Comparison of ENCODE assay signal across 8 cellular contexts in the genomic region with DNA sequence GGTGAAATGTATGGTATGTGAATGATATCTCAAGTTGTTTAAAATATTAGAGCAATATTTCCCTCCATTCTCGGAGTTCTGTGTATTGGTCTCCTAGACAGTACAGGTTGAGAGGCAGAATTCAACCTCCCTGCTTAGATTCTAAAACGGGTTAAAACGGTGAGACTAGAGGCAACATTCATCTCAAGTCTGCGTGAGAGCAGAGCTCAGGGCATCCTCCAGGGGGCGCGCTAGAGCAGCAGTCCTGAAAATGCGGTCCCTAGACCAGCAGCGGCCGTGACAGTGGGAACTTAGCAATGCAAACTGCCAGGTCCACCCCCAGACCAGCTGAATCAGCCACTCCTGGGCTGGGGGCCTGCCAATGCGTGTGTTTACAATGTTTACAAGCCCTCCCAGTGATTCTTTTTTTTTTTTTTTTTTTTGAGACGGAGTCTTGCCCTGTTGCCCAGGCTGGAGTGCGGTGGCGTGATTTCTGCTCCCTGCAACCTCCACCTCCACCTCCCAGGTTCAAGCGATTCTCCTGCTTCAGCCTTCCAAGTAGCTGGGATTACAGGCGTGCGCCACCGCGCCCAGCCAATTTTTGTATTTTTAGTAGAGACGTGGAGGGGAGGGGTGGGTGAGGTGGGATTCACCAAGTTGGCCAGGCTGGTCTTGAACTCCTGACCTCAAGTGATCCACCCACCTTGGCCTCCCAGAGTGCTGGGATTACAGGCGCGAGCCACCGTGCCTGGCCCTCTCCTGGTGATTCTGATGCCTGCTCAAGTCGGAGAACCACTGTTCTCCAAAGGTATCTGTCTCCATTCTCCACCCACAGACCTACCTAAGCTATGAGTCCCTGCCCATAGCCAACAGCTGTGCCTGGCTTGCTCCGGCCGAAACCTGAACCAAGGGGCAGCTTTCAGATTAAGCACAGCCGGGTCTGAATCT. TPM values are rescaled to one million over a fixed set of nuclear protein-coding genes. Genes with fewer than 3 reads are reported as not detected.
DNase-seq lines count a peak whose midpoint lies in the region; ATAC-seq and TF ChIP-seq lines count a peak whose summit lies in the region.

No MANE protein-coding gene starts in this region.

- DNase-seq in GM10266 (ENCODE audit: extremely low spot score) (peak; percentile 84), HS-27A (ENCODE audit: low read depth) (peak; percentile 19), SHP77 treated with DMSO at 0.1 percent for 48 hours (lab: John Stamatoyannopoulos, UW) (peak; percentile 12), foreskin keratinocyte (no peak), osteoblast (ENCODE audit: insufficient read length, low spot score, missing footprints) (peak; percentile 98), tibial nerve (ENCODE audit: low spot score in 2 of 2) (peak; percentile 63 to 75)
- peak; percentile 94 for DNase-seq in activated effector memory CD4-positive, alpha-beta T cell treated with anti-CD3 and anti-CD28 coated beads, Interleukin-2, amount 50 U/mL, for 16 hours

- H3K27ac ChIP-seq in foreskin keratinocyte = no peak overlapping the region
- no peak overlapping the region for H3K27ac ChIP-seq in osteoblast (ENCODE audit: low read depth, low read length)
- H3K27ac ChIP-seq in tibial nerve = no peak overlapping the region

- no peaks in the 10 kb centered on the region for H4K20me1 ChIP-seq in osteoblast (ENCODE audit: insufficient read depth, low read length)

- peaks cover 6% of the 10 kb centered on the region for H3K27me3 ChIP-seq in foreskin keratinocyte
- H3K27me3 ChIP-seq in osteoblast (ENCODE audit: insufficient read depth, low read length) = peaks cover under 1% of the 10 kb centered on the region
- H3K27me3 ChIP-seq in tibial nerve = no peaks in the 10 kb centered on the region

- TF ChIP-seq EP300 in tibial nerve (IDR thresholded peaks at IDR 0.05) = no peak

- TF ChIP-seq POLR2A in tibial nerve (IDR thresholded peaks at IDR 0.05) = no peak

- H3K9me3 ChIP-seq in osteoblast (ENCODE audit: low read depth, low read length) (no peaks in the 10 kb centered on the region), tibial nerve (no peaks in the 10 kb centered on the region)

- no peaks in the 10 kb centered on the region for H3K79me2 ChIP-seq in osteoblast (ENCODE audit: insufficient read depth, low read length)

- no peaks in the 10 kb centered on the region for H3K36me3 ChIP-seq in osteoblast (ENCODE audit: insufficient read depth, low read length)
- peaks cover 0 to 15% (median 0%) of the 10 kb centered on the region in 3 donors for H3K36me3 ChIP-seq in tibial nerve

- 54% methylated on average over 23 to 25 of the region's 26 CpGs for WGBS in tibial nerve, 2 donors

- H3K4me3 ChIP-seq in osteoblast (ENCODE audit: insufficient read depth, low read length) (no peak overlapping the region), tibial nerve (no peak overlapping the region)

- no peak overlapping the region for H2AFZ ChIP-seq in osteoblast (ENCODE audit: low read length)

- TF ChIP-seq CTCF in GM10266 (IDR thresholded peaks at IDR 0.05; ENCODE audit: control insufficient read depth, insufficient read depth, low read depth, missing control alignments) (peak; percentile 97), foreskin keratinocyte (conservative IDR thresholded peaks at IDR 0.05) (peak; percentile 87), osteoblast (IDR thresholded peaks at IDR 0.05; ENCODE audit: extremely low read depth, low read depth, low read length) (peak; percentile 94), tibial nerve (IDR thresholded peaks at IDR 0.05) (peak; percentile 81 to 97 (median 83))

- no peaks in the 10 kb centered on the region for H3K4me1 ChIP-seq in foreskin keratinocyte
- no peaks in the 10 kb centered on the region for H3K4me1 ChIP-seq in osteoblast (ENCODE audit: insufficient read depth, low read length)
- H3K4me1 ChIP-seq in tibial nerve = no peaks in the 10 kb centered on the region

- no peak overlapping the region for H3K4me2 ChIP-seq in osteoblast (ENCODE audit: insufficient read depth, low read length)

- ATAC-seq in foreskin keratinocyte = peak; percentile 67
- ATAC-seq in HG03571 (IDR thresholded peaks at IDR 0.05; ENCODE audit: unreplicated experiment) = no peak

RNA-seq across cellular contexts. Expression of a gene that starts 24.2 kb away (rescaled TPM):
- 37.9 and 39.8 TPM in 2 replicates for total RNA-seq in foreskin keratinocyte
- polyA plus RNA-seq in foreskin keratinocyte = 14.6 and 15.7 TPM in 2 replicates
- 67.5 and 69.1 TPM in 2 replicates for total RNA-seq in osteoblast
- 10 to 100 TPM; 60.1 to 75.3 (median 66.0) TPM for total RNA-seq in tibial nerve

RNA-seq across cellular contexts. Expression of a gene that starts 27.3 kb away (rescaled TPM):
- total RNA-seq in foreskin keratinocyte (86.1 and 88.4 TPM in 2 replicates), osteoblast (41.8 and 43.1 TPM in 2 replicates), tibial nerve (10 to 100 TPM; 31.7 to 56.1 (median 43.2) TPM)
- polyA plus RNA-seq in foreskin keratinocyte = 35.6 and 44.9 TPM in 2 replicates

RNA-seq across cellular contexts. Expression of a gene that starts 54.7 kb away (rescaled TPM):
- total RNA-seq in foreskin keratinocyte (181 and 188 TPM in 2 replicates), osteoblast (145 and 170 TPM in 2 replicates), tibial nerve (10 to 100 TPM; 29.9 to 84.9 (median 52.6) TPM)
- 255 and 260 TPM in 2 replicates for polyA plus RNA-seq in foreskin keratinocyte

Comparison
In these comparisons a context has a peak if more than half of its experiments do, and no peak if none do; other contexts are left out.
1. DNase-seq: peak in GM10266 (single experiment), HS-27A (single experiment), SHP77 treated with DMSO at 0.1 percent for 48 hours (single experiment), activated effector memory CD4-positive, alpha-beta T cell treated with anti-CD3 and anti-CD28 coated beads, Interleukin-2, amount 50 U/mL, for 16 hours (single experiment), osteoblast (single experiment) and tibial nerve (2 of 2); none in foreskin keratinocyte (0 of 2).
2. Peak in every context shown above with its lines, with median percentiles within 50 percentile points of each other: CTCF ChIP-seq.